In the genomic region with DNA sequence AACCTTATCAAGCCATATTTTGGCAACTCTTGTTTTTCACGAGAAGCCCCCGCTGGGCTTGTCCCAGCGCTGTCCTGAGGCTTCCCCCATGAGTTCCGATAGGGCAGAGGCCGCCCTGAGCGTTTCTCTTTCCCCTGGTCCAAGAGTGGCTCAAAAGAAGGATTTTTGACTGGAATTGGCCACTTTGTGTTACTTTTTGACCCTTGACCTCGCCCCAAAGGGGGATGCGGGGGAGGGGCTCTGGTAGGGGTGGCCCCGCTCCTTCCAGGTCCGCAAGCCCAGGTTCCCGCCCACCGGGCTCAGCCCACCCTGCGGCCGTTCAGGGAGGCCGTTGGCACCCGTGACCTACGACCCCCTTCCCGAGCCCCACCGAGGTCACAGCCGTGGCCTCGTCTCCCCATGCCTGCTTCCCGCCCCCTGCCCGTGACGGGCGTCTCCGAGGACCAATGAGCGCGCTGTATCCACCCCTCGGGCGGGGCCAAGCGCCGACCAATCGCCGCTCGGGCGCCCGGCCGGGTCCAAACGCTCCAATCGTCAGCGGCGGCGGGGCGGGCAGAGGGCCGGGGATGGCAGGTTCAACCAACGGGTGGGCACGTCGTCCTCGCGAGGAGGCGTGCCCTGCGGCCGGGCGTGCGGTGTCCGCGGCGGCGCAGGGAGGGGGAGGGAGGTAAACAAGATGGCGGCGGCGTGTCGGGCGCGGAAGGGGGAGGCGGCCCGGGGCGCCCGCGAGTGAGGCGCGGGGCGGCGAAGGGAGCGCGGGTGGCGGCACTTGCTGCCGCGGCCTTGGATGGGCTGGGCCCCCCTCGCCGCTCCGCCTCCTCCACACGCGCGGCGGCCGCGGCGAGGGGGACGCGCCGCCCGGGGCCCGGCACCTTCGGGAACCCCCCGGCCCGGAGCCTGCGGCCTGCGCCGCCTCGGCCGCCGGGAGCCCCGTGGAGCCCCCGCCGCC, we compare ENCODE assay signal across 8 cellular contexts. TPM values are rescaled to one million over a fixed set of nuclear protein-coding genes. Genes with fewer than 3 reads are reported as not detected.
DNase-seq lines count a peak whose midpoint lies in the region; ATAC-seq and TF ChIP-seq lines count a peak whose summit lies in the region.

A gene with protein sequence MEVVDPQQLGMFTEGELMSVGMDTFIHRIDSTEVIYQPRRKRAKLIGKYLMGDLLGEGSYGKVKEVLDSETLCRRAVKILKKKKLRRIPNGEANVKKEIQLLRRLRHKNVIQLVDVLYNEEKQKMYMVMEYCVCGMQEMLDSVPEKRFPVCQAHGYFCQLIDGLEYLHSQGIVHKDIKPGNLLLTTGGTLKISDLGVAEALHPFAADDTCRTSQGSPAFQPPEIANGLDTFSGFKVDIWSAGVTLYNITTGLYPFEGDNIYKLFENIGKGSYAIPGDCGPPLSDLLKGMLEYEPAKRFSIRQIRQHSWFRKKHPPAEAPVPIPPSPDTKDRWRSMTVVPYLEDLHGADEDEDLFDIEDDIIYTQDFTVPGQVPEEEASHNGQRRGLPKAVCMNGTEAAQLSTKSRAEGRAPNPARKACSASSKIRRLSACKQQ (plus strand): TSS at position 665 of the 949 bp plus-strand sequence. CDS start 1,136 bp downstream, outside the sequence.

- DNase-seq in DMS153 (lab: John Stamatoyannopoulos, UW), result peak; percentile 72
- peak; percentile 93 for DNase-seq in Jurkat, Clone E6-1 (ENCODE audit: low read depth, low spot score)
- DNase-seq in PC-3, result peak; percentile 93
- peak; percentile 100 for DNase-seq in activated T-cell treated with anti-CD3 and anti-CD28 coated beads, Interleukin-2, amount 50 U/mL, for 24 hours
- DNase-seq in erythroblast (lab: John Stamatoyannopoulos, UW), result peak; percentile 99 to 100
- peak; percentile 100 for DNase-seq in stimulated activated CD8-positive, alpha-beta memory T cell treated with anti-CD3 and anti-CD28 coated beads, Interleukin-4, amount 100 ng/mL, for 48 hours

- H3K36me3 ChIP-seq in PC-3 (ENCODE audit: low read depth, low read length) (no peaks in the 10 kb centered on the region), mucosa of stomach (ENCODE audit: control insufficient read depth, insufficient read depth, low read length) (no peaks in the 10 kb centered on the region)

- H3K79me2 ChIP-seq in PC-3 (ENCODE audit: low read length), result peaks cover 42% of the 10 kb centered on the region

- H3K4me3 Mint-ChIP-seq in activated T-cell treated with anti-CD3 and anti-CD28 coated beads, Interleukin-2, amount 50 U/mL, for 24 hours, result peak within 1 kb of the TSS; percentile 94

- no peaks in the 10 kb centered on the region for H3K9me3 Mint-ChIP-seq in activated T-cell treated with anti-CD3 and anti-CD28 coated beads, Interleukin-2, amount 50 U/mL, for 24 hours

- peak within 1 kb of the TSS; percentile 71 for H2AFZ ChIP-seq in PC-3 (ENCODE audit: low read length)

- H3K27ac Mint-ChIP-seq in activated T-cell treated with anti-CD3 and anti-CD28 coated beads, Interleukin-2, amount 50 U/mL, for 24 hours, result peak within 1 kb of the TSS; percentile 91

- CTCF ChIA-PET in PC-3 (lab: Charles Lee), result no interaction called here

- intact Hi-C loops in PC-3 (cut with micrococcal nuclease), result no loop called here

- TF ChIP-seq CTCF in PC-3 (conservative IDR thresholded peaks at IDR 0.05; ENCODE audit: low read depth, low read length), result no peak

- H3K4me2 ChIP-seq in PC-3 (ENCODE audit: low read length), result peak within 1 kb of the TSS; percentile 88

- ATAC-seq in GM21576 (IDR thresholded peaks at IDR 0.05; ENCODE audit: unreplicated experiment) (peak; percentile 73), PC-3 (peak; percentile 87)

- H3K4me1 ChIP-seq in PC-3 (ENCODE audit: insufficient read depth, low read length) (peaks cover 9% of the 10 kb centered on the region; the same call in 1 of the 2 replicates), mucosa of stomach (ENCODE audit: control insufficient read depth, insufficient read depth, low read length) (peaks cover 56% of the 10 kb centered on the region)

- H3F3A ChIP-seq in PC-3 (ENCODE audit: low read length, unreplicated experiment), result no peaks in the 10 kb centered on the region

- H4K20me1 ChIP-seq in PC-3 (ENCODE audit: low read length), result peaks cover 12% of the 10 kb centered on the region; the same call in 1 of the 2 replicates

- POLR2A ChIA-PET in PC-3 (lab: Charles Lee; ENCODE audit: unreplicated experiment), result no interaction called here

- H3K27me3 ChIP-seq in PC-3 (ENCODE audit: low read length) (no peaks in the 10 kb centered on the region), mucosa of stomach (ENCODE audit: control insufficient read depth, insufficient read depth, low read length) (no peaks in the 10 kb centered on the region)

- H3K9ac ChIP-seq in PC-3 (ENCODE audit: low read length), result peak within 1 kb of the TSS; percentile 66
- H3K9ac ChIP-seq in mucosa of stomach (ENCODE audit: low read length), result peak within 1 kb of the TSS; percentile 74

- H3K9me3 ChIP-seq in PC-3 (ENCODE audit: low read length) (no peaks in the 10 kb centered on the region), mucosa of stomach (ENCODE audit: control insufficient read depth, low read length) (no peaks in the 10 kb centered on the region)

- TF ChIP-seq POLR2A in erythroblast (IDR thresholded peaks at IDR 0.05; ENCODE audit: low read length), result peak; percentile 70

- peak within 1 kb of the TSS; percentile 63 for H3K4me3 ChIP-seq in Jurkat, Clone E6-1 (ENCODE audit: low read length)
- peak within 1 kb of the TSS; percentile 84 for H3K4me3 ChIP-seq in PC-3 (ENCODE audit: low read length)
- peak within 1 kb of the TSS; percentile 62 for H3K4me3 ChIP-seq in mucosa of stomach (ENCODE audit: low read length)

- no TSS peak for BruUV-seq in PC-3 (replicated peaks; lab: Mats Ljungman, UMichigan)

- H3K36me3 Mint-ChIP-seq in activated T-cell treated with anti-CD3 and anti-CD28 coated beads, Interleukin-2, amount 50 U/mL, for 24 hours (ENCODE audit: low read depth), result peaks cover 32% of the 10 kb centered on the region

- no peaks in the 10 kb centered on the region for H3K27me3 Mint-ChIP-seq in activated T-cell treated with anti-CD3 and anti-CD28 coated beads, Interleukin-2, amount 50 U/mL, for 24 hours

- H3K9me2 ChIP-seq in PC-3 (replicated peaks; ENCODE audit: low read length), result no peaks in the 10 kb centered on the region

- no peak within 1 kb of the TSS for H3K27ac ChIP-seq in PC-3 (ENCODE audit: low read length)

- H3K4me1 Mint-ChIP-seq in activated T-cell treated with anti-CD3 and anti-CD28 coated beads, Interleukin-2, amount 50 U/mL, for 24 hours (ENCODE audit: low read depth), result peaks cover 34% of the 10 kb centered on the region

RNA-seq across cellular contexts. Expression of the gene that starts here (rescaled TPM):
- 62.6 TPM for polyA plus RNA-seq in Jurkat, Clone E6-1 (2012; ENCODE audit: insufficient read depth, insufficient read length)
- total RNA-seq in PC-3 (2014; rRNA removed), result 82.4 and 93.0 TPM in 2 replicates
